Comparison of ENCODE assay signal across 18 cellular contexts in genomic region chr10:133169173-133169947, GRCh38. TPM values are rescaled to one million over a fixed set of nuclear protein-coding genes. Genes with fewer than 3 reads are reported as not detected.
DNase-seq lines count a peak whose midpoint lies in the region; TF ChIP-seq lines count a peak whose summit lies in the region.
"Had no signal": no experiment of that assay in that cellular context is flagged by ENCODE, and none has a peak within 500 bp of the region (broad histone marks: within the 10 kb centered on the region; RNA-seq: fewer than 3 reads in every experiment).

No MANE protein-coding gene starts in this region.

- no TSS peak for BruUV-seq in A673 (replicated peaks; lab: Mats Ljungman, UMichigan)

- H3K9me3 Mint-ChIP-seq in endodermal cell, result peaks cover 4% of the 10 kb centered on the region

- H3K27ac Mint-ChIP-seq in endodermal cell, result no peak overlapping the region

- H4K20me1 ChIP-seq in BLaER1 (no peaks in the 10 kb centered on the region), osteoblast (ENCODE audit: insufficient read depth, low read length) (no peaks in the 10 kb centered on the region)
- H4K20me1 ChIP-seq in BLaER1 treated with 17β-estradiol and CSF1 and Interleukin-3, amounts not matched to agents 10 nM and 100 nM, result peaks cover 0 to 20% (median 0%) of the 10 kb centered on the region in 11 experiments; a peak in 6 of 22 replicates

- 94 to 97% methylated on average over 23 to 30 of the region's 30 CpGs for WGBS in endodermal cell (ENCODE audit: insufficient coverage in 1 of 2, insufficient read length in 1 of 2), 2 experiments

- CTCF ChIA-PET in A673 (lab: Charles Lee), result no interaction called here

- no peak overlapping the region for H3K4me3 ChIP-seq in BLaER1
- no peak overlapping the region for H3K4me3 ChIP-seq in BLaER1 treated with 17β-estradiol and CSF1 and Interleukin-3, amounts not matched to agents 10 nM and 100 nM
- H3K4me3 ChIP-seq in endodermal cell (ENCODE audit: low read length), result no peak overlapping the region
- H3K4me3 ChIP-seq in osteoblast (ENCODE audit: insufficient read depth, low read length), result no peak overlapping the region
- H3K4me3 ChIP-seq in A673 (ENCODE audit: low read depth, low read length, poor library complexity, severe bottlenecking), result no peak overlapping the region

- H3K27me3 Mint-ChIP-seq in endodermal cell (ENCODE audit: insufficient read depth), result no peaks in the 10 kb centered on the region

- H3K4me2 ChIP-seq in BLaER1 (peak overlapping the region; percentile 62), osteoblast (ENCODE audit: insufficient read depth, low read length) (no peak overlapping the region)
- peak overlapping the region in 8 of 11 experiments; percentile 46 to 66 (median 54); a peak in 15 of 22 replicates for H3K4me2 ChIP-seq in BLaER1 treated with 17β-estradiol and CSF1 and Interleukin-3, amounts not matched to agents 10 nM and 100 nM
- H3K4me2 ChIP-seq: KMS-11 had no signal

- H3K36me3 ChIP-seq in BLaER1 (no peaks in the 10 kb centered on the region), endodermal cell (ENCODE audit: control insufficient read depth, insufficient read depth, low read length) (no peaks in the 10 kb centered on the region), osteoblast (ENCODE audit: insufficient read depth, low read length) (no peaks in the 10 kb centered on the region), A673 (ENCODE audit: insufficient read depth, low read length, poor library complexity, severe bottlenecking) (no peaks in the 10 kb centered on the region)
- no peaks in the 10 kb centered on the region for H3K36me3 ChIP-seq in BLaER1 treated with 17β-estradiol and CSF1 and Interleukin-3, amounts not matched to agents 10 nM and 100 nM

- H3K27me3 ChIP-seq in BLaER1 (no peaks in the 10 kb centered on the region), endodermal cell (ENCODE audit: control insufficient read depth, insufficient read depth, low read length, poor library complexity, severe bottlenecking) (no peaks in the 10 kb centered on the region), osteoblast (ENCODE audit: insufficient read depth, low read length) (no peaks in the 10 kb centered on the region), A673 (replicated peaks; ENCODE audit: insufficient read depth, low read depth, low read length, poor library complexity) (peaks cover 41% of the 10 kb centered on the region)
- peaks cover 0 to 5% (median 0%) of the 10 kb centered on the region in 11 experiments; a peak in 2 of 22 replicates for H3K27me3 ChIP-seq in BLaER1 treated with 17β-estradiol and CSF1 and Interleukin-3, amounts not matched to agents 10 nM and 100 nM

- no peaks in the 10 kb centered on the region for H3K79me2 ChIP-seq in osteoblast (ENCODE audit: insufficient read depth, low read length)

- no peaks in the 10 kb centered on the region for H3K4me1 Mint-ChIP-seq in endodermal cell

- H3K36me3 Mint-ChIP-seq in endodermal cell (ENCODE audit: low read depth), result peaks cover 33% of the 10 kb centered on the region

- no peak overlapping the region for H3K4me3 Mint-ChIP-seq in endodermal cell

- intact Hi-C loops in A673 (cut with micrococcal nuclease; ENCODE audit: unreplicated experiment), result no loop called here

- no peak overlapping the region for H3K27ac ChIP-seq in BLaER1
- no peak overlapping the region for H3K27ac ChIP-seq in BLaER1 treated with 17β-estradiol and CSF1 and Interleukin-3, amounts not matched to agents 10 nM and 100 nM
- H3K27ac ChIP-seq in endodermal cell (ENCODE audit: low read depth, low read length), result no peak overlapping the region
- H3K27ac ChIP-seq in osteoblast (ENCODE audit: low read depth, low read length), result no peak overlapping the region
- no peak overlapping the region for H3K27ac ChIP-seq in A673 (ENCODE audit: low read depth, low read length, poor library complexity, severe bottlenecking)
- H3K27ac ChIP-seq: KMS-11, RWPE1 had no signal

- H2AFZ ChIP-seq in osteoblast (ENCODE audit: low read length), result no peak overlapping the region

- H3K9ac ChIP-seq in BLaER1 (no peak overlapping the region), endodermal cell (ENCODE audit: extremely low read depth, low read length, poor library complexity, severe bottlenecking) (no peak overlapping the region)
- H3K9ac ChIP-seq in BLaER1 treated with 17β-estradiol and CSF1 and Interleukin-3, amounts not matched to agents 10 nM and 100 nM, result no peak overlapping the region
- H3K9ac ChIP-seq: KMS-11 had no signal

- DNase-seq in endodermal cell, result peak; percentile 28
- peak; percentile 54 for DNase-seq in osteoblast (ENCODE audit: insufficient read length, low spot score, missing footprints)
- DNase-seq in A673 (ENCODE audit: low spot score), result no peak
- DNase-seq in SKM-1 (lab: John Stamatoyannopoulos, UW; ENCODE audit: unreplicated experiment), result no peak
- DNase-seq in NCI-H774 (lab: John Stamatoyannopoulos, UW), result no peak
- DNase-seq: ACHN; NCI-H1092 treated with DMSO at 0.1 percent for 48 hours; NCI-H146; NCI-H2029; NCI-H226; NCI-H510A treated with DMSO at 0.1 percent for 48 hours; NCI-H748 treated with DMSO at 0.1 percent for 48 hours; NK-92 treated with Interleukin-12 subunit alpha and Interleukin-12 subunit beta, amount 100 ng/mL, for 24 hours had no signal

- H3K4me1 ChIP-seq in BLaER1, result peaks cover 56% of the 10 kb centered on the region
- peaks cover 0 to 52% (median 30%) of the 10 kb centered on the region in 10 experiments; a peak in 15 of 20 replicates for H3K4me1 ChIP-seq in BLaER1 treated with 17β-estradiol and CSF1 and Interleukin-3, amounts not matched to agents 10 nM and 100 nM
- no peaks in the 10 kb centered on the region for H3K4me1 ChIP-seq in endodermal cell (ENCODE audit: control insufficient read depth, insufficient read depth, low read length)
- H3K4me1 ChIP-seq in osteoblast (ENCODE audit: insufficient read depth, low read length), result no peaks in the 10 kb centered on the region
- no peaks in the 10 kb centered on the region for H3K4me1 ChIP-seq in A673 (ENCODE audit: insufficient read depth, low read length, poor library complexity, severe bottlenecking)

- POLR2A ChIA-PET in A673 (lab: Charles Lee; ENCODE audit: low non-redundant PET), result no interaction called here

- TF ChIP-seq CTCF in endodermal cell (conservative IDR thresholded peaks at IDR 0.05), result no peak
- TF ChIP-seq CTCF in osteoblast (IDR thresholded peaks at IDR 0.05; ENCODE audit: extremely low read depth, low read depth, low read length), result no peak
- no peak for TF ChIP-seq CTCF in A673 (conservative IDR thresholded peaks at IDR 0.05; ENCODE audit: low read depth, low read length)

- H3K9me3 ChIP-seq in BLaER1 (no peaks in the 10 kb centered on the region), endodermal cell (ENCODE audit: control insufficient read depth, low read length) (no peaks in the 10 kb centered on the region), osteoblast (ENCODE audit: low read depth, low read length) (no peaks in the 10 kb centered on the region), A673 (ENCODE audit: low read depth, low read length, poor library complexity, severe bottlenecking) (no peaks in the 10 kb centered on the region)
- no peaks in the 10 kb centered on the region; a peak in 1 of 22 replicates for H3K9me3 ChIP-seq in BLaER1 treated with 17β-estradiol and CSF1 and Interleukin-3, amounts not matched to agents 10 nM and 100 nM (replicated peaks in 1 of 11)

RNA-seq across cellular contexts. Expression of gene KNDC1, which starts 9.3 kb away (rescaled TPM):
- total RNA-seq in endodermal cell, result 1 to 10 TPM; 6.5 to 9.6 TPM
- polyA plus RNA-seq in endodermal cell (2013, experiment 1 of 2), result 7.3 TPM
- 4.6 TPM for polyA plus RNA-seq in endodermal cell (2013, experiment 2 of 2)
- total RNA-seq in osteoblast, result under 0.01 TPM in 1 of 2 replicates, not detected in the other
- not detected in 2 replicates for total RNA-seq in A673 (2021)
- total RNA-seq: Daoy had no signal

Comparison
In these comparisons a context has a peak if more than half of its experiments do, and no peak if none do; other contexts are left out.
1. DNase-seq: peak in endodermal cell (single experiment) and osteoblast (single experiment); none in A673 (single experiment), SKM-1 (single experiment) and NCI-H774 (single experiment).